Comparison of ENCODE assay signal across 28 cellular contexts in the genomic region with DNA sequence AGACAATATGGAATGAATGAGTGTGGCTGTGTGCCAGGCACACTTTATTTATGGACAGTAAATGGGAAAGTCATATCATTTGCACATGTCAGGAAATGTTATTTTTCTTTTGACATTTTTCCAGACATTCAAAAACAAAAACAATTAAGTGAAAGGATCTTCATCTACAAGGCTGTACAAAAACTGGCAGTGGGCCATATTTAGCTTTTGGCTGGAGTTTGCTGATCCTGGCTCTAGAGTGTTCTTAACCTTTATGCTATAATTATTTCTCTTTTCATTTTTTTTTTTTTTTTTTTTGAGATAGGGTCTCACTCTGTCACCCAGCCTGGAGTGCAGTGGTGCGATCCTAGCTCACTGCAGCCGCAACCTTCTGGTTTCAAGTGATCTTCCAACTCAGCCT. TPM values are rescaled to one million over a fixed set of nuclear protein-coding genes. Genes with fewer than 3 reads are reported as not detected.
"Had no signal": no experiment of that assay in that cellular context is flagged by ENCODE, and none has a peak within 500 bp of the region (broad histone marks: within the 10 kb centered on the region; RNA-seq: fewer than 3 reads in every experiment).

No MANE protein-coding gene starts in this region.

- H3K4me1 ChIP-seq: testis, uterus had no signal

- H3K27ac ChIP-seq: esophagus squamous epithelium, heart right ventricle, sigmoid colon, testis, uterus had no signal

- H3K36me3 ChIP-seq: esophagus squamous epithelium, heart right ventricle, sigmoid colon, uterus had no signal

- H3K4me3 ChIP-seq: esophagus squamous epithelium, heart right ventricle, sigmoid colon, smooth muscle cell, testis, uterus had no signal

- DNase-seq: activated CD4-positive, alpha-beta T cell treated with anti-CD3 and anti-CD28 coated beads for 36 hours; activated CD4-positive, alpha-beta T cell treated with anti-CD3 and anti-CD28 coated beads, Interleukin-2, amount 50 U/mL, for 4 hours; activated CD8-positive, alpha-beta memory T cell treated with anti-CD3 and anti-CD28 coated beads for 24 hours; activated CD8-positive, alpha-beta memory T cell treated with anti-CD3 and anti-CD28 coated beads, Interleukin-2, amount 50 U/mL, for 4 hours; activated T-cell treated with anti-CD3 and anti-CD28 coated beads, Interleukin-2, amount 50 U/mL, for 24 hours; aorta; effector memory CD4-positive, alpha-beta T cell; esophagus squamous epithelium; left colon; mesenchymal stem cell; nucleus accumbens; sigmoid colon; stimulated activated CD4-positive, alpha-beta T cell treated with anti-CD3 and anti-CD28 coated beads, Interleukin-15, amount 100 ng/mL, for 24 hours; stimulated activated naive CD4-positive, alpha-beta T cell; T1000; testis; trophoblast cell; uterus had no signal

- H3K27me3 ChIP-seq: testis, uterus had no signal

- H3K9me3 ChIP-seq: esophagus squamous epithelium, heart right ventricle, sigmoid colon, testis, uterus had no signal

- ATAC-seq: activated CD4-positive, alpha-beta T cell treated with anti-CD3 and anti-CD28 coated beads for 36 hours; activated naive CD4-positive, alpha-beta T cell treated with anti-CD3 and anti-CD28 coated beads, Interleukin-2, amount 50 U/mL, for 72 hours; activated T-helper 17 cell treated with anti-CD3 and anti-CD28 coated beads, Interleukin-2, amount 50 U/mL, for 72 hours; left colon; WTC11 had no signal

- H3K4me2 ChIP-seq: smooth muscle cell had no signal

- FAIRE-seq: keratinocyte had no signal

RNA-seq across cellular contexts. Expression of a gene that starts 6.5 kb away (rescaled TPM):
- total RNA-seq: cardiac septum, fibroblast of villous mesenchyme had no signal
- polyA plus RNA-seq: aorta had no signal

RNA-seq across cellular contexts. Expression of a gene that starts 22.2 kb away (rescaled TPM):
- total RNA-seq: fibroblast of villous mesenchyme, myocyte, smooth muscle cell had no signal
- polyA plus RNA-seq: aorta, keratinocyte, smooth muscle cell had no signal

RNA-seq across cellular contexts. Expression of a gene that starts 42.7 kb away (rescaled TPM):
- total RNA-seq: chondrocyte, fibroblast of villous mesenchyme, myocyte, smooth muscle cell had no signal
